Comparison of ENCODE assay signal across 8 cellular contexts in the genomic region with DNA sequence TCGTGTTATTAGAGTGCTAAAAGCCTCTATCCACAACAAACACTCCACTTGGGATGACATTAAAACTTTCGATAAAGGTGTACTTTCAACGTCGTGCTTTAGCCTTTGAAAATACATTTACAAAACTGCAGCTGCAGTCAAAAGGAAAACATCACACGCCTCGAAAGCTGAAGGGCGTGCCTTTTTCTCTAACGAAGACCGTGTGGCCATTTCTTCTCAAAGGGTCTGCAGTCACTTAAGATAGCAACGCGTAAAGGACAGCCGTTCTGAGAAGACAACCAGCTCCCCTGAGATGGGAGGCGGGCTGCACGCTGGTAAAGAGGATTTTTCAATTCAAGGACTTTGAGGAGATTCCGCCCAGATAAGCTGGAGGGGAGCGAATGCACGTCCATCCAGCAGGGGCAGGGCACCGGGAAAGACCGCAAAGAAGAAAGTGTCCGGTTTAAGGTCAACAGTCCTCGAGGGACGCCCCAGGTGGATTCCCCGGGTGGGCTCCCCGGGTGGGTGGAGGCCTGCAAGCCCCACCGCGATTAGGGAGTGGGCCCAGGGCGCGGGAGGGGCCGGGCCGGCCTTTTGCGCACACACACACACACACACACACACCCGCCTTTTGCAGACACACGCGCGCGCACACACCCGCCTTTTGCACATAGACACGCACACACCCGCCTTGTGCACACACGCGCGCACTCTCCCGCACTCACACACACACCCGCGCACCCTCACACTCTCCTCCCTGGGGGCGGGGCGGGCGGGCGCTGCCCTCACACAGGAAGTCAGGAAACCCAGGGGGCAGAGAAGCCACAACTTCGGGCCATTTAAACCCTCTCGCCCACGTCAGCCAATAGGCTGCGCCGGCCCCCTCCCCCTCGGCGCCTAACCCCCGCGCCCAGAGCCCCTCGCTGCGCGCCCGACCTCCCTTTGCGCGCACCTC. TPM values are rescaled to one million over a fixed set of nuclear protein-coding genes. Genes with fewer than 3 reads are reported as not detected.
DNase-seq lines count a peak whose midpoint lies in the region; ATAC-seq and TF ChIP-seq lines count a peak whose summit lies in the region.

No MANE protein-coding gene starts in this region.

- WGBS in liver = under 1% methylated on average over 64 of the region's 64 CpGs

- DNase-seq in activated T-cell treated with anti-CD3 and anti-CD28 coated beads for 1 hour (ENCODE audit: low read depth) = peak; percentile 36
- DNase-seq in activated T-cell treated with anti-CD3 and anti-CD28 coated beads, Interleukin-2, amount 50 U/mL, for 1 hour = no peak
- peak; percentile 70 for DNase-seq in NCI-H2227 (lab: John Stamatoyannopoulos, UW; ENCODE audit: unreplicated experiment)
- peak; percentile 63 for DNase-seq in activated CD4-positive, alpha-beta T cell treated with anti-CD3 and anti-CD28 coated beads, Interleukin-2, amount 10 ng/mL, durations not matched to agents 7 days and 5 days
- DNase-seq in stimulated activated CD4-positive, alpha-beta T cell treated with anti-CD3 and anti-CD28 coated beads, TNF-alpha, amount 100 ng/mL, for 24 hours (ENCODE audit: low read depth in 3 of 3) = peak in 2 of 3 experiments; percentile 5 to 51

- peaks cover 61% of the 10 kb centered on the region for H3K4me1 Mint-ChIP-seq in activated CD4-positive, alpha-beta T cell treated with anti-CD3 and anti-CD28 coated beads, Interleukin-2, amount 10 ng/mL, durations not matched to agents 7 days and 5 days

- H3K27ac Mint-ChIP-seq in activated CD4-positive, alpha-beta T cell treated with anti-CD3 and anti-CD28 coated beads, Interleukin-2, amount 10 ng/mL, durations not matched to agents 7 days and 5 days = peak overlapping the region; percentile 91

- H3K27ac ChIP-seq in duodenal mucosa (ENCODE audit: low read depth, low read length) (peak overlapping the region; percentile 96), liver (ENCODE audit: low read depth in 1 of 2, low read length in 2 of 2) (peak overlapping the region; percentile 96 to 99)

- H3K36me3 ChIP-seq in duodenal mucosa (ENCODE audit: control insufficient read depth in 1 of 2, insufficient read depth in 2 of 2, low read length in 2 of 2) (no peaks in the 10 kb centered on the region), liver (ENCODE audit: control insufficient read depth in 4 of 4, insufficient read depth in 3 of 4, low read depth in 1 of 4, low read length in 3 of 4) (no peaks in the 10 kb centered on the region)

- H3K9me3 Mint-ChIP-seq in activated CD4-positive, alpha-beta T cell treated with anti-CD3 and anti-CD28 coated beads, Interleukin-2, amount 10 ng/mL, durations not matched to agents 7 days and 5 days = no peaks in the 10 kb centered on the region

- H3K36me3 Mint-ChIP-seq in activated CD4-positive, alpha-beta T cell treated with anti-CD3 and anti-CD28 coated beads, Interleukin-2, amount 10 ng/mL, durations not matched to agents 7 days and 5 days (ENCODE audit: low read depth) = peaks cover 3% of the 10 kb centered on the region

- TF ChIP-seq RAD21 in liver (IDR thresholded peaks at IDR 0.05) = peak in 1 of 2 donors; percentile 2

- H3K4me3 Mint-ChIP-seq in activated CD4-positive, alpha-beta T cell treated with anti-CD3 and anti-CD28 coated beads, Interleukin-2, amount 10 ng/mL, durations not matched to agents 7 days and 5 days = peak overlapping the region; percentile 89

- CTCF ChIA-PET in activated CD4-positive, alpha-beta T cell treated with anti-CD3 and anti-CD28 coated beads, Interleukin-2, amount 10 ng/mL, durations not matched to agents 7 days and 5 days (lab: Charles Lee) = interaction anchor here (0.6 to 1.2 kb wide), 2 partner anchors 21 to 70 kb away, joined by 3 read pairs; no protein-coding TSS in a partner anchor

- H3K4me1 ChIP-seq in duodenal mucosa (ENCODE audit: control insufficient read depth in 1 of 2, insufficient read depth in 2 of 2, low read length in 2 of 2) = peaks cover 12 to 27% of the 10 kb centered on the region in 2 donors
- peaks cover 5 to 35% (median 27%) of the 10 kb centered on the region in 4 donors for H3K4me1 ChIP-seq in liver (ENCODE audit: control insufficient read depth in 4 of 4, insufficient read depth in 4 of 4, low read length in 3 of 4)

- H3K4me3 ChIP-seq in duodenal mucosa (ENCODE audit: low read depth in 1 of 2, low read length in 2 of 2) (peak overlapping the region; percentile 84 to 89), liver (ENCODE audit: low read depth in 1 of 3, low read length in 3 of 3) (peak overlapping the region; percentile 82 to 99 (median 97))

- H3K27me3 Mint-ChIP-seq in activated CD4-positive, alpha-beta T cell treated with anti-CD3 and anti-CD28 coated beads, Interleukin-2, amount 10 ng/mL, durations not matched to agents 7 days and 5 days = peaks cover 4% of the 10 kb centered on the region

- TF ChIP-seq CTCF in liver (IDR thresholded peaks at IDR 0.05; ENCODE audit: low read depth, low read length, missing input control) = no peak

- H3K9ac ChIP-seq in duodenal mucosa (ENCODE audit: low read depth in 1 of 2, low read length in 2 of 2) = peak overlapping the region; percentile 61 to 94
- H3K9ac ChIP-seq in liver (ENCODE audit: low read depth in 1 of 2, low read length in 2 of 2) = peak overlapping the region; percentile 67 to 84

- ATAC-seq in HG02973 (IDR thresholded peaks at IDR 0.05; ENCODE audit: unreplicated experiment) = peak; percentile 12

- no peaks in the 10 kb centered on the region for H3K27me3 ChIP-seq in duodenal mucosa (ENCODE audit: control insufficient read depth in 1 of 2, insufficient read depth in 2 of 2, low read length in 2 of 2)
- no peaks in the 10 kb centered on the region for H3K27me3 ChIP-seq in liver (ENCODE audit: control insufficient read depth in 4 of 4, insufficient read depth in 4 of 4, low read length in 3 of 4)

- POLR2A ChIA-PET in activated CD4-positive, alpha-beta T cell treated with anti-CD3 and anti-CD28 coated beads, Interleukin-2, amount 10 ng/mL, durations not matched to agents 7 days and 5 days (lab: Charles Lee) = no interaction called here

- H3K9me3 ChIP-seq in duodenal mucosa (ENCODE audit: control insufficient read depth in 1 of 2, low read length in 2 of 2) = peaks cover 0 to 4% of the 10 kb centered on the region in 2 donors
- H3K9me3 ChIP-seq in liver (ENCODE audit: control insufficient read depth in 4 of 4, low read length in 3 of 4) = no peaks in the 10 kb centered on the region

TF ChIP-seq in liver, 16 proteins besides CTCF, POLR2A, EP300 and RAD21:
- TF ChIP-seq TAF1 (conservative IDR thresholded peaks at IDR 0.05) (no peak), HNF4G (IDR thresholded peaks at IDR 0.05) (no peak), FOXA1 (IDR thresholded peaks at IDR 0.05) (no peak), JUND (IDR thresholded peaks at IDR 0.05) (no peak), FOXA2 (IDR thresholded peaks at IDR 0.05) (no peak), RXRA (IDR thresholded peaks at IDR 0.05) (no peak), SP1 (IDR thresholded peaks at IDR 0.05) (no peak)
- TF ChIP-seq, protein P1, sequence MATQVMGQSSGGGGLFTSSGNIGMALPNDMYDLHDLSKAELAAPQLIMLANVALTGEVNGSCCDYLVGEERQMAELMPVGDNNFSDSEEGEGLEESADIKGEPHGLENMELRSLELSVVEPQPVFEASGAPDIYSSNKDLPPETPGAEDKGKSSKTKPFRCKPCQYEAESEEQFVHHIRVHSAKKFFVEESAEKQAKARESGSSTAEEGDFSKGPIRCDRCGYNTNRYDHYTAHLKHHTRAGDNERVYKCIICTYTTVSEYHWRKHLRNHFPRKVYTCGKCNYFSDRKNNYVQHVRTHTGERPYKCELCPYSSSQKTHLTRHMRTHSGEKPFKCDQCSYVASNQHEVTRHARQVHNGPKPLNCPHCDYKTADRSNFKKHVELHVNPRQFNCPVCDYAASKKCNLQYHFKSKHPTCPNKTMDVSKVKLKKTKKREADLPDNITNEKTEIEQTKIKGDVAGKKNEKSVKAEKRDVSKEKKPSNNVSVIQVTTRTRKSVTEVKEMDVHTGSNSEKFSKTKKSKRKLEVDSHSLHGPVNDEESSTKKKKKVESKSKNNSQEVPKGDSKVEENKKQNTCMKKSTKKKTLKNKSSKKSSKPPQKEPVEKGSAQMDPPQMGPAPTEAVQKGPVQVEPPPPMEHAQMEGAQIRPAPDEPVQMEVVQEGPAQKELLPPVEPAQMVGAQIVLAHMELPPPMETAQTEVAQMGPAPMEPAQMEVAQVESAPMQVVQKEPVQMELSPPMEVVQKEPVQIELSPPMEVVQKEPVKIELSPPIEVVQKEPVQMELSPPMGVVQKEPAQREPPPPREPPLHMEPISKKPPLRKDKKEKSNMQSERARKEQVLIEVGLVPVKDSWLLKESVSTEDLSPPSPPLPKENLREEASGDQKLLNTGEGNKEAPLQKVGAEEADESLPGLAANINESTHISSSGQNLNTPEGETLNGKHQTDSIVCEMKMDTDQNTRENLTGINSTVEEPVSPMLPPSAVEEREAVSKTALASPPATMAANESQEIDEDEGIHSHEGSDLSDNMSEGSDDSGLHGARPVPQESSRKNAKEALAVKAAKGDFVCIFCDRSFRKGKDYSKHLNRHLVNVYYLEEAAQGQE (IDR thresholded peaks at IDR 0.05) = no peak
- TF ChIP-seq, protein P2, sequence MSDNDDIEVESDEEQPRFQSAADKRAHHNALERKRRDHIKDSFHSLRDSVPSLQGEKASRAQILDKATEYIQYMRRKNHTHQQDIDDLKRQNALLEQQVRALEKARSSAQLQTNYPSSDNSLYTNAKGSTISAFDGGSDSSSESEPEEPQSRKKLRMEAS (IDR thresholded peaks at IDR 0.05) = no peak
- TF ChIP-seq, protein P3, sequence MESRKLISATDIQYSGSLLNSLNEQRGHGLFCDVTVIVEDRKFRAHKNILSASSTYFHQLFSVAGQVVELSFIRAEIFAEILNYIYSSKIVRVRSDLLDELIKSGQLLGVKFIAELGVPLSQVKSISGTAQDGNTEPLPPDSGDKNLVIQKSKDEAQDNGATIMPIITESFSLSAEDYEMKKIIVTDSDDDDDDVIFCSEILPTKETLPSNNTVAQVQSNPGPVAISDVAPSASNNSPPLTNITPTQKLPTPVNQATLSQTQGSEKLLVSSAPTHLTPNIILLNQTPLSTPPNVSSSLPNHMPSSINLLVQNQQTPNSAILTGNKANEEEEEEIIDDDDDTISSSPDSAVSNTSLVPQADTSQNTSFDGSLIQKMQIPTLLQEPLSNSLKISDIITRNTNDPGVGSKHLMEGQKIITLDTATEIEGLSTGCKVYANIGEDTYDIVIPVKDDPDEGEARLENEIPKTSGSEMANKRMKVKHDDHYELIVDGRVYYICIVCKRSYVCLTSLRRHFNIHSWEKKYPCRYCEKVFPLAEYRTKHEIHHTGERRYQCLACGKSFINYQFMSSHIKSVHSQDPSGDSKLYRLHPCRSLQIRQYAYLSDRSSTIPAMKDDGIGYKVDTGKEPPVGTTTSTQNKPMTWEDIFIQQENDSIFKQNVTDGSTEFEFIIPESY (IDR thresholded peaks at IDR 0.05) = no peak

RNA-seq across cellular contexts. Expression of gene ARHGAP12, which starts 0.8 kb away (rescaled TPM):
- 10 to 100 TPM; 15.1 to 15.4 TPM for total RNA-seq in activated CD4-positive, alpha-beta T cell treated with anti-CD3 and anti-CD28 coated beads, Interleukin-2, amount 10 ng/mL, durations not matched to agents 7 days and 5 days
- 10 to 100 TPM; 15.2 to 29.1 TPM for total RNA-seq in liver
- 1 to 10 TPM; 7.0 to 9.3 TPM for polyA plus RNA-seq in liver
